ENCODE assay signal across 1 cellular context in the genomic region with DNA sequence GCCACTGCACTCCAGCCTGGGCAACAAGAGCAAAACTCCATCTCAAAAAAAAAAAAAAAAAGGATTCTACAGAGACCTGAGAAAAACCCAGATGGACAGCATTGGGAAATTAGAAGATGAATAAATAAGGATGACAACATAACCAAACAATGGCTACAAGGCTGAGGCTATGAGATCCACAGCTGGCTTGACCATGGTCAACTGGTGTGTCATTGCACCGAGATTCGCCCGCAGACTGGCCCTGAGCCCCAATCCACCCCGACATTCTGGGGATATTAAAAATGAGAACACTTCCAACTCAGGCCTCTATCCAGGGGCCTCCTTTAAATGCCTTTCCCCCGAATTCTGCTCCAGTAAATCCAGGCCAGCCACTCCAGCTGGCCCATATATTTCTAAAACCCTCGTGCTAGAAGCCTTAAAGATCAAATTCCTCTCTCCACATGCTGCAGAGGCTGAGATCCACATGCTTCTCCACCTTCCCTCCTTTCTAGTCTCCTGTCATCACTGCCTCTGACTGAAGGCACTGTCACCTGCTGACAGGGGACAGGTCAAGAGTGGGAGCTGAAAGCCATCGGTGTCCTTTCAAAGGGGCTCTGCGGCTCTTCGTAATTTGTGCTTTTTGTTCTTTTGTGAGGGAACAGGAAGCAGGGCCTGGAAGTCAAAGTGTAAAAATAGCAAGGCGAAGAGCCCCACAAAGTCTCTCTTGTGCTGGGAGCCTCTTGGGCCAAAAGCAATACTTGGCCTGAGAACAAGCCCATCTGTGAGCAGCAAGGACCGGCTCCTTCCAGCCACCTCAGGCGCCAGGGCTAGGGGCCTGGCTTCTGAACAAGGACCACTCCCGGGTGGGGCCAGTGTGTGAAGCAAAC.
TF ChIP-seq lines count a peak whose summit lies in the region.

No MANE protein-coding gene starts in this region.

TF ChIP-seq in H1, 55 proteins besides CTCF, POLR2A, EP300 and RAD21:
- TF ChIP-seq E2F6 (IDR thresholded peaks at IDR 0.05) (peak; percentile 87), POU5F1 (IDR thresholded peaks at IDR 0.05; ENCODE audit: low read depth, low read length) (no peak), GTF2F1 (IDR thresholded peaks at IDR 0.05; ENCODE audit: borderline replicate concordance, low read depth, low read length) (no peak), BACH1 (IDR thresholded peaks at IDR 0.05; ENCODE audit: low read length) (no peak), SP4 (IDR thresholded peaks at IDR 0.05; ENCODE audit: low read length) (no peak), CBX5 (IDR thresholded peaks at IDR 0.05; ENCODE audit: low read depth, low read length) (no peak), RFX5 (IDR thresholded peaks at IDR 0.05; ENCODE audit: borderline replicate concordance, low read depth, low read length) (no peak)
- TF ChIP-seq, protein P1, sequence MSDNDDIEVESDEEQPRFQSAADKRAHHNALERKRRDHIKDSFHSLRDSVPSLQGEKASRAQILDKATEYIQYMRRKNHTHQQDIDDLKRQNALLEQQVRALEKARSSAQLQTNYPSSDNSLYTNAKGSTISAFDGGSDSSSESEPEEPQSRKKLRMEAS (IDR thresholded peaks at IDR 0.05): peak; percentile 73
TF ChIP-seq in H1: peak in this region for 2.
